12 cellular contexts compared by ENCODE assay signal in genomic region chr1:236144446-236145150, GRCh38. TPM values are rescaled to one million over a fixed set of nuclear protein-coding genes. Genes with fewer than 3 reads are reported as not detected.
A peak's percentile ranks its signal among the peaks of the same experiment; 100 is the strongest.
DNase-seq lines count a peak whose midpoint lies in the region; ATAC-seq and TF ChIP-seq lines count a peak whose summit lies in the region.
"Had no signal": no experiment of that assay in that cellular context is flagged by ENCODE, and none has a peak within 500 bp of the region (broad histone marks: within the 10 kb centered on the region; RNA-seq: fewer than 3 reads in every experiment).

No MANE protein-coding gene starts in this region.

- H3K4me1 Mint-ChIP-seq in T-helper 2 cell treated with Interferon-gamma antibody and Interleukin-4, amounts not matched to agents 5 μg/mL and 100 μg/mL, for 36 hours (ENCODE audit: low read depth): peaks cover 13% of the 10 kb centered on the region

- intact Hi-C loops in stomach (cut with DNase I; ENCODE audit: low total_unique reads): no loop called here

- POLR2A ChIA-PET in SK-N-SH (lab: Yijun Ruan, JAX): no interaction called here

- 0 out of 2 replicates have a peak, but pooled peaks cover 4% of the 10 kb centered on the region for H3K27me3 ChIP-seq in SK-N-SH (ENCODE audit: insufficient read depth)
- peaks cover 0 to 25% (median 0%) of the 10 kb centered on the region in 3 donors for H3K27me3 ChIP-seq in stomach
- H3K27me3 ChIP-seq: testis had no signal

- TF ChIP-seq CTCF in SK-N-SH (IDR thresholded peaks at IDR 0.05) (no peak), stomach (IDR thresholded peaks at IDR 0.05) (no peak)

- ATAC-seq in SK-N-SH treated with all-trans-retinoic acid at 6 μM for 48 hours (no peak), HG03469 (IDR thresholded peaks at IDR 0.05; ENCODE audit: unreplicated experiment) (no peak)

- H3K4me3 Mint-ChIP-seq in T-helper 2 cell treated with Interferon-gamma antibody and Interleukin-4, amounts not matched to agents 5 μg/mL and 100 μg/mL, for 36 hours: no peak overlapping the region

- H3K36me3 Mint-ChIP-seq in T-helper 2 cell treated with Interferon-gamma antibody and Interleukin-4, amounts not matched to agents 5 μg/mL and 100 μg/mL, for 36 hours (ENCODE audit: low read depth): no peaks in the 10 kb centered on the region

- H3K9me2 ChIP-seq in SK-N-SH: no peaks in the 10 kb centered on the region

- peak overlapping the region; percentile 100 for H3K4me2 ChIP-seq in SK-N-SH

- H4K20me1 ChIP-seq in SK-N-SH (ENCODE audit: insufficient read depth): no peaks in the 10 kb centered on the region

- TF ChIP-seq EP300 in SK-N-SH (IDR thresholded peaks at IDR 0.05; ENCODE audit: borderline replicate concordance in 1 of 2, low read depth in 1 of 2, low read length in 1 of 2): no peak
- TF ChIP-seq EP300 in stomach (IDR thresholded peaks at IDR 0.05): no peak

- H3K27ac ChIP-seq in SK-N-SH (ENCODE audit: low read depth in 2 of 2, low read length in 1 of 2): no peak overlapping the region
- H3K27ac ChIP-seq in stomach: no peak overlapping the region
- H3K27ac ChIP-seq: prostate gland, testis had no signal

- peak overlapping the region in 1 of 2 experiments; percentile 95; a peak in 1 of 4 replicates for H3K4me3 ChIP-seq in SK-N-SH (ENCODE audit: low read depth in 2 of 2, low read length in 1 of 2)
- peak overlapping the region in 3 of 4 donors; percentile 11 to 92 (median 84) for H3K4me3 ChIP-seq in stomach
- H3K4me3 ChIP-seq: testis had no signal

- WGBS in SK-N-SH (ENCODE audit: low lambda C conversion rate): 86% methylated on average over 8 of the region's 12 CpGs
- WGBS in stomach, 5 donors: 60 to 72% (median 66%) methylated on average over 12 of the region's 12 CpGs

- H3K4me1 ChIP-seq in SK-N-SH (ENCODE audit: control insufficient read depth in 1 of 2, insufficient read depth in 2 of 2, low read depth in 1 of 2, low read length in 1 of 2) (peaks cover 10 to 21% of the 10 kb centered on the region in 2 experiments; a peak in 3 of 4 replicates), stomach (peaks cover 26 to 78% (median 50%) of the 10 kb centered on the region in 4 donors)

- peaks cover 5% of the 10 kb centered on the region for H3F3A ChIP-seq in SK-N-SH (replicated peaks; ENCODE audit: insufficient read depth)

- H3K27ac Mint-ChIP-seq in T-helper 2 cell treated with Interferon-gamma antibody and Interleukin-4, amounts not matched to agents 5 μg/mL and 100 μg/mL, for 36 hours: no peak overlapping the region

- no peak for TF ChIP-seq POLR2A in stomach (IDR thresholded peaks at IDR 0.05)

- H3K9ac ChIP-seq in SK-N-SH: no peak overlapping the region

- CTCF ChIA-PET in SK-N-SH (lab: Yijun Ruan, JAX): interaction anchor here (0.9 to 1.2 kb wide), 3 partner anchors 34 to 344 kb away, joined by 3 to 4 read pairs (median 3); no protein-coding TSS in a partner anchor

- H3K9me3 ChIP-seq in SK-N-SH (no peaks in the 10 kb centered on the region), stomach (no peaks in the 10 kb centered on the region)
- H3K9me3 ChIP-seq: prostate gland, testis had no signal

- no peaks in the 10 kb centered on the region for H3K9me3 Mint-ChIP-seq in T-helper 2 cell treated with Interferon-gamma antibody and Interleukin-4, amounts not matched to agents 5 μg/mL and 100 μg/mL, for 36 hours

- H3K79me2 ChIP-seq in SK-N-SH (ENCODE audit: insufficient read depth): no peaks in the 10 kb centered on the region; the same call in 1 of the 2 replicates

- H3K36me3 ChIP-seq in SK-N-SH (replicated peaks in 1 of 2; ENCODE audit: control insufficient read depth in 1 of 2, insufficient read depth in 2 of 2, low read length in 1 of 2): no peaks in the 10 kb centered on the region
- H3K36me3 ChIP-seq in stomach: no peaks in the 10 kb centered on the region
- H3K36me3 ChIP-seq: prostate gland had no signal

- TF ChIP-seq RAD21 in SK-N-SH (IDR thresholded peaks at IDR 0.05; ENCODE audit: low read length): no peak

- no peak overlapping the region for H2AFZ ChIP-seq in SK-N-SH (ENCODE audit: low read depth)

- peak; percentile 52 for DNase-seq in SK-N-SH
- DNase-seq in NCI-H82 treated with DMSO at 0.1 percent for 48 hours (lab: John Stamatoyannopoulos, UW; ENCODE audit: unreplicated experiment): peak; percentile 64
- DNase-seq in globus pallidus (ENCODE audit: low spot score): peak; percentile 35
- DNase-seq in stomach: no peak
- no peak for DNase-seq in T-helper 2 cell treated with Interferon-gamma antibody and Interleukin-4, amounts not matched to agents 5 μg/mL and 100 μg/mL, for 36 hours (ENCODE audit: low spot score)
- no peak for DNase-seq in stimulated activated CD4-positive, alpha-beta T cell treated with anti-CD3 and anti-CD28 coated beads, Interleukin-4, amount 100 ng/mL, for 4 hours
- DNase-seq: ACHN, NCI-H1694, testis had no signal

- peaks cover 30% of the 10 kb centered on the region for H3K27me3 Mint-ChIP-seq in T-helper 2 cell treated with Interferon-gamma antibody and Interleukin-4, amounts not matched to agents 5 μg/mL and 100 μg/mL, for 36 hours (ENCODE audit: low read depth)

TF ChIP-seq in SK-N-SH, 30 proteins besides CTCF, POLR2A, EP300 and RAD21:
- TF ChIP-seq RXRA (IDR thresholded peaks at IDR 0.05; ENCODE audit: borderline replicate concordance, low read depth) (no peak), RCOR1 (IDR thresholded peaks at IDR 0.05; ENCODE audit: low read length) (no peak), TCF12 (IDR thresholded peaks at IDR 0.05) (no peak), MXI1 (IDR thresholded peaks at IDR 0.05; ENCODE audit: low read depth, low read length) (no peak), USF2 (IDR thresholded peaks at IDR 0.05; ENCODE audit: borderline replicate concordance, low read depth, low read length) (no peak), EZH2phosphoT487 (IDR thresholded peaks at IDR 0.05; ENCODE audit: borderline replicate concordance, low read depth) (no peak)
- TF ChIP-seq, protein P1, sequence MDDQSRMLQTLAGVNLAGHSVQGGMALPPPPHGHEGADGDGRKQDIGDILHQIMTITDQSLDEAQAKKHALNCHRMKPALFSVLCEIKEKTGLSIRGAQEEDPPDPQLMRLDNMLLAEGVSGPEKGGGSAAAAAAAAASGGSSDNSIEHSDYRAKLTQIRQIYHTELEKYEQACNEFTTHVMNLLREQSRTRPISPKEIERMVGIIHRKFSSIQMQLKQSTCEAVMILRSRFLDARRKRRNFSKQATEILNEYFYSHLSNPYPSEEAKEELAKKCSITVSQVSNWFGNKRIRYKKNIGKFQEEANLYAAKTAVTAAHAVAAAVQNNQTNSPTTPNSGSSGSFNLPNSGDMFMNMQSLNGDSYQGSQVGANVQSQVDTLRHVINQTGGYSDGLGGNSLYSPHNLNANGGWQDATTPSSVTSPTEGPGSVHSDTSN (IDR thresholded peaks at IDR 0.05): no peak

TF ChIP-seq in SK-N-SH treated with all-trans-retinoic acid at 6 μM for 48 hours, 23 proteins besides CTCF, POLR2A, EP300 and RAD21:
- no peak for TF ChIP-seq PPARA (CRISPR knock-in tag; IDR thresholded peaks at IDR 0.05; ENCODE audit: borderline replicate concordance)
- TF ChIP-seq ZC3H10 (CRISPR knock-in tag; IDR thresholded peaks at IDR 0.05): no peak
TF ChIP-seq in SK-N-SH treated with all-trans-retinoic acid at 6 μM for 48 hours: peak in this region for 0.

RNA-seq across cellular contexts. Expression of gene GPR137B, which starts 2.3 kb away (rescaled TPM):
- polyA plus RNA-seq in SK-N-SH (2012; rRNA removed): 4.9 and 7.0 TPM in 2 replicates
- polyA plus RNA-seq in SK-N-SH (2012; cell fraction: cytosol; rRNA removed): 9.9 and 10.6 TPM in 2 replicates
- 2.9 and 4.0 TPM in 2 replicates for polyA plus RNA-seq in SK-N-SH (2012; cell fraction: nucleus; rRNA removed)
- total RNA-seq in stomach: 10 to 100 TPM; 11.6 to 64.8 (median 15.8) TPM
- polyA plus RNA-seq in stomach: 1 to 10 TPM; 2.9 to 7.5 (median 7.3) TPM

Comparison
In these comparisons a context has a peak if more than half of its experiments do, and no peak if none do; other contexts are left out.
1. DNase-seq: peak in SK-N-SH (single experiment), NCI-H82 treated with DMSO at 0.1 percent for 48 hours (single experiment) and globus pallidus (single experiment); none in stomach (single experiment), T-helper 2 cell treated with Interferon-gamma antibody and Interleukin-4, amounts not matched to agents 5 μg/mL and 100 μg/mL, for 36 hours (single experiment) and stimulated activated CD4-positive, alpha-beta T cell treated with anti-CD3 and anti-CD28 coated beads, Interleukin-4, amount 100 ng/mL, for 4 hours (0 of 2).